24 cellular contexts compared by ENCODE assay signal in the genomic region with DNA sequence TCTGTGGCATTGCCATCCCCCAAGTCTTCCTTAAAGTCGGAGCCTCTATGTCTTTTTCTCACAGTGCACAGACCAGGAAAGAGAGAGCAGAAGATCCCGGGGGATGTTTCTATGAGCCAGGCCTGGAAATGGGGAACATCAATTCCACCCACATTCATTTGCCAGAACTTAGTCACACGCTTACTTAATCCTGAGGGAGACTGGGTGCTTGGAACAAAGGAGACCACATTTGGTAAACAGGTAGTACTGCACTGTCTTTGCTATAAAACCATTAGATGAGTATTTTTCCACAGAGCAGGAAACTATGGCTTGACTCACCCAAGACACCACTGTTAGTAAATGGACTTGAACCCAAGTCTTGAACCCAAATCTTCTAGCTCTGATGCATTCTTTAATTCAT.
"Had no signal": no experiment of that assay in that cellular context is flagged by ENCODE, and none has a peak within 500 bp of the region (broad histone marks: within the 10 kb centered on the region; RNA-seq: fewer than 3 reads in every experiment).

No MANE protein-coding gene starts in this region.

- H3K9me3 Mint-ChIP-seq: activated naive CD8-positive, alpha-beta T cell treated with anti-CD3 and anti-CD28 coated beads for 36 hours; activated T-cell treated with anti-CD3 and anti-CD28 coated beads, Interleukin-2, amount 50 U/mL, for 24 hours; activated T-helper 17 cell treated with anti-CD3 and anti-CD28 coated beads, Interleukin-2, amount 50 U/mL, for 72 hours; dendritic cell treated with granulocyte-macrophage colony-stimulating factor and Interleukin-4, amounts not matched to agents 40 ng/mL and 50 ng/mL, for 4 days; type B pancreatic cell had no signal

- H3K27ac Mint-ChIP-seq: activated CD8-positive, alpha-beta T cell treated with anti-CD3 and anti-CD28 coated beads, Interleukin-2, amount 10 ng/mL, durations not matched to agents 7 days and 5 days; activated naive CD8-positive, alpha-beta T cell treated with anti-CD3 and anti-CD28 coated beads for 36 hours; activated T-cell treated with anti-CD3 and anti-CD28 coated beads, Interleukin-2, amount 50 U/mL, for 24 hours; activated T-helper 17 cell treated with anti-CD3 and anti-CD28 coated beads, Interleukin-2, amount 50 U/mL, for 72 hours; dendritic cell treated with granulocyte-macrophage colony-stimulating factor and Interleukin-4, amounts not matched to agents 40 ng/mL and 50 ng/mL, for 4 days; nephron progenitor cell; type B pancreatic cell had no signal

- H3K36me3 ChIP-seq: gastroesophageal sphincter, heart right ventricle, spleen had no signal

- DNase-seq: activated CD4-positive, alpha-beta T cell treated with anti-CD3 and anti-CD28 coated beads for 1 hour; activated CD4-positive, alpha-beta T cell treated with anti-CD3 and anti-CD28 coated beads, Interleukin-2, amount 50 U/mL, for 1 hour; activated CD8-positive, alpha-beta T cell treated with anti-CD3 and anti-CD28 coated beads, Interleukin-2, amount 10 ng/mL, durations not matched to agents 7 days and 5 days; activated naive CD4-positive, alpha-beta T cell; activated naive CD8-positive, alpha-beta T cell treated with anti-CD3 and anti-CD28 coated beads for 36 hours; activated T-cell treated with anti-CD3 and anti-CD28 coated beads, Interleukin-2, amount 50 U/mL, for 24 hours; amniotic stem cell; effector CD4-positive, alpha-beta T cell; heart right ventricle; islet precursor cell; left colon; mesendoderm; mucosa of descending colon; nephron progenitor cell; spleen; stimulated activated CD4-positive, alpha-beta T cell treated with anti-CD3 and anti-CD28 coated beads, Interleukin-4, amount 100 ng/mL, for 1 hour; stimulated activated naive CD4-positive, alpha-beta T cell; testis had no signal

- H3K4me3 ChIP-seq: gastroesophageal sphincter, heart right ventricle, mucosa of descending colon, spleen, testis had no signal

- H3K9me3 ChIP-seq: gastroesophageal sphincter, heart right ventricle, mucosa of descending colon, spleen, testis had no signal

- H3K36me3 Mint-ChIP-seq: activated naive CD8-positive, alpha-beta T cell treated with anti-CD3 and anti-CD28 coated beads for 36 hours; type B pancreatic cell had no signal

- H3K4me1 Mint-ChIP-seq: activated T-helper 17 cell treated with anti-CD3 and anti-CD28 coated beads, Interleukin-2, amount 50 U/mL, for 72 hours; nephron progenitor cell had no signal

- H3K27ac ChIP-seq: gastroesophageal sphincter, heart right ventricle, spleen, testis had no signal

- H3K4me1 ChIP-seq: testis had no signal

- H3K27me3 ChIP-seq: gastroesophageal sphincter, heart right ventricle, testis had no signal

- ATAC-seq: activated CD8-positive, alpha-beta T cell treated with anti-CD3 and anti-CD28 coated beads, Interleukin-2, amount 10 ng/mL, durations not matched to agents 7 days and 5 days; activated T-helper 17 cell treated with anti-CD3 and anti-CD28 coated beads, Interleukin-2, amount 50 U/mL, for 72 hours; esophagus mucosa; gastroesophageal sphincter; heart right ventricle; left colon; mucosa of descending colon; SK-N-SH treated with all-trans-retinoic acid at 6 μM for 48 hours had no signal

- H3K4me3 Mint-ChIP-seq: activated CD8-positive, alpha-beta T cell treated with anti-CD3 and anti-CD28 coated beads, Interleukin-2, amount 10 ng/mL, durations not matched to agents 7 days and 5 days; activated naive CD8-positive, alpha-beta T cell treated with anti-CD3 and anti-CD28 coated beads for 36 hours; activated T-cell treated with anti-CD3 and anti-CD28 coated beads, Interleukin-2, amount 50 U/mL, for 24 hours; activated T-helper 17 cell treated with anti-CD3 and anti-CD28 coated beads, Interleukin-2, amount 50 U/mL, for 72 hours; dendritic cell treated with granulocyte-macrophage colony-stimulating factor and Interleukin-4, amounts not matched to agents 40 ng/mL and 50 ng/mL, for 4 days; nephron progenitor cell; type B pancreatic cell had no signal
